In genomic region chr1:155131285-155131684, GRCh38 we compare ENCODE assay signal across 16 cellular contexts. TPM values are rescaled to one million over a fixed set of nuclear protein-coding genes. Genes with fewer than 3 reads are reported as not detected.
DNase-seq lines count a peak whose midpoint lies in the region; ATAC-seq and TF ChIP-seq lines count a peak whose summit lies in the region.
"Had no signal": no experiment of that assay in that cellular context is flagged by ENCODE, and none has a peak within 500 bp of the region (broad histone marks: within the 10 kb centered on the region; RNA-seq: fewer than 3 reads in every experiment).

No MANE protein-coding gene starts in this region.

- no peaks in the 10 kb centered on the region for H3K27me3 ChIP-seq in PC-9 (ENCODE audit: insufficient read depth, low read depth)
- H3K27me3 ChIP-seq in lung (ENCODE audit: control insufficient read depth, insufficient read depth) = no peaks in the 10 kb centered on the region
- H3K27me3 ChIP-seq in stomach smooth muscle (ENCODE audit: control insufficient read depth in 1 of 2, insufficient read depth in 2 of 2, low read length in 2 of 2) = no peaks in the 10 kb centered on the region
- H3K27me3 ChIP-seq: adrenal gland had no signal

- peaks cover 29% of the 10 kb centered on the region for H3K36me3 ChIP-seq in PC-9 (ENCODE audit: low read depth)
- H3K36me3 ChIP-seq in lung (ENCODE audit: control insufficient read depth in 2 of 2, insufficient read depth in 2 of 2, low read length in 2 of 2) = peaks cover 10 to 21% of the 10 kb centered on the region in 2 donors
- H3K36me3 ChIP-seq in stomach smooth muscle (ENCODE audit: control insufficient read depth in 2 of 2, insufficient read depth in 2 of 2, low read length in 2 of 2) = peaks cover 23 to 24% of the 10 kb centered on the region in 2 donors

- peak overlapping the region; percentile 99; the same call in 1 of the 2 replicates for H3K4me2 ChIP-seq in PC-9

- H3F3A ChIP-seq in PC-9 (ENCODE audit: insufficient read depth, low read depth) = peaks cover 70% of the 10 kb centered on the region

- H3K79me2 ChIP-seq in PC-9 (ENCODE audit: low read depth) = peaks cover 48% of the 10 kb centered on the region

- no peak overlapping the region for H3K4me3 ChIP-seq in PC-9
- peak overlapping the region; percentile 21 for H3K4me3 ChIP-seq in lung
- peak overlapping the region; percentile 88 to 93 for H3K4me3 ChIP-seq in stomach smooth muscle (ENCODE audit: low read length in 2 of 2)
- no peak overlapping the region for H3K4me3 ChIP-seq in lower leg skin (ENCODE audit: low read depth, poor library complexity, severe bottlenecking)
- H3K4me3 ChIP-seq: adrenal gland had no signal

- ATAC-seq in lung (ENCODE audit: insufficient read depth, low FRiP score) = no peak
- ATAC-seq: left colon, WTC11 had no signal

- POLR2A ChIA-PET in PC-9 (lab: Charles Lee; ENCODE audit: unreplicated experiment) = no interaction called here

- no peak overlapping the region for H2AFZ ChIP-seq in PC-9

- intact Hi-C loops in PC-9 (cut with micrococcal nuclease; ENCODE audit: unreplicated experiment) = no loop called here
- intact Hi-C loops in lower leg skin (cut with DNase I; ENCODE audit: low total_unique reads) = no loop called here

- no peaks in the 10 kb centered on the region for H3K9me2 ChIP-seq in PC-9 (ENCODE audit: insufficient read depth)

- DNase-seq in PC-9 (no peak), epithelial cell of prostate (ENCODE audit: low read depth, low spot score) (no peak), lung (ENCODE audit: low spot score) (no peak), lower leg skin (ENCODE audit: low spot score in 2 of 2) (no peak), hippocampal formation (lab: John Stamatoyannopoulos, UW) (no peak), NCI-H748 treated with DMSO at 0.1 percent for 48 hours (lab: John Stamatoyannopoulos, UW) (no peak)
- no peak for DNase-seq in activated CD4-positive, CD25-positive, alpha-beta regulatory T cell treated with anti-CD3 and anti-CD28 coated beads, Interleukin-2, amount 50 U/mL, for 72 hours
- DNase-seq: activated T-cell treated with anti-CD3 and anti-CD28 coated beads for 4 hours; EL; left colon; NCI-H2081 treated with DMSO at 0.1 percent for 48 hours; stimulated activated CD8-positive, alpha-beta memory T cell treated with anti-CD3 and anti-CD28 coated beads, Interleukin-4, amount 100 ng/mL, for 48 hours had no signal

- TF ChIP-seq CTCF in PC-9 (conservative IDR thresholded peaks at IDR 0.05) = no peak
- no peak for TF ChIP-seq CTCF in lung (IDR thresholded peaks at IDR 0.05; ENCODE audit: control extremely low read depth, extremely low read depth)
- TF ChIP-seq CTCF in lower leg skin (IDR thresholded peaks at IDR 0.05) = no peak

- peak overlapping the region; percentile 51 to 85 for H3K9ac ChIP-seq in stomach smooth muscle (ENCODE audit: low read length in 2 of 2)

- WGBS in lung, 2 donors = 55 to 85% methylated on average over 8 of the region's 8 CpGs
- WGBS in lower leg skin, 2 donors = 55 to 69% methylated on average over 8 of the region's 8 CpGs

- no peaks in the 10 kb centered on the region for H4K20me1 ChIP-seq in PC-9 (ENCODE audit: insufficient read depth)

- H3K4me1 ChIP-seq in PC-9 (replicated peaks; ENCODE audit: insufficient read depth) = peaks cover 47% of the 10 kb centered on the region
- peaks cover 6 to 23% of the 10 kb centered on the region in 2 donors for H3K4me1 ChIP-seq in lung (ENCODE audit: control insufficient read depth in 2 of 2, insufficient read depth in 2 of 2, low read length in 2 of 2)
- H3K4me1 ChIP-seq in stomach smooth muscle (ENCODE audit: control insufficient read depth, insufficient read depth, low read length) = peaks cover 64% of the 10 kb centered on the region

- no peak for TF ChIP-seq POLR2A in lower leg skin (IDR thresholded peaks at IDR 0.05)

- no TSS peak for BruUV-seq in PC-9 (replicated peaks; lab: Mats Ljungman, UMichigan)

- H3K9me3 ChIP-seq in PC-9 (ENCODE audit: insufficient read depth, low read depth) (no peaks in the 10 kb centered on the region), lung (ENCODE audit: control insufficient read depth in 2 of 2, insufficient read depth in 1 of 2, low read length in 1 of 2) (peaks cover 0 to 2% of the 10 kb centered on the region in 2 donors), stomach smooth muscle (ENCODE audit: control insufficient read depth in 2 of 2, low read length in 2 of 2) (no peaks in the 10 kb centered on the region)
- H3K9me3 ChIP-seq: adrenal gland had no signal

- CTCF ChIA-PET in PC-9 (lab: Charles Lee) = interaction anchor here (0.5 kb wide), 1 partner anchor 517 kb away, joined by 8 read pairs; no protein-coding TSS in a partner anchor

- peak overlapping the region; percentile 98 for H3K27ac ChIP-seq in PC-9
- H3K27ac ChIP-seq in epithelial cell of prostate = peak overlapping the region; percentile 99
- peak overlapping the region; percentile 81 to 93 for H3K27ac ChIP-seq in lung (ENCODE audit: low read depth in 1 of 2, low read length in 1 of 2)
- peak overlapping the region; percentile 90 for H3K27ac ChIP-seq in stomach smooth muscle (ENCODE audit: low read length)

RNA-seq across cellular contexts. Expression of gene EFNA1, which starts 3.6 kb away (rescaled TPM):
- total RNA-seq in PC-9 (2021) (30.6 and 35.7 TPM in 2 replicates), lung (100 to 1,000 TPM; 111 to 202 TPM), lower leg skin (100 to 1,000 TPM; 125 to 235 (median 185) TPM)
- 100 to 1,000 TPM; 149 to 187 TPM for polyA plus RNA-seq in lung
- total RNA-seq: B cell had no signal

RNA-seq across cellular contexts. Expression of gene SLC50A1, which starts 4.4 kb away (rescaled TPM):
- 54.9 and 67.6 TPM in 2 replicates for total RNA-seq in PC-9 (2021)
- total RNA-seq in lung = 10 to 100 TPM; 26.3 to 60.3 TPM
- polyA plus RNA-seq in lung = 100 to 1,000 TPM in 1 of 2 donors, 10 to 100 TPM in 1; 76.6 to 114 TPM
- 10 to 100 TPM; 33.3 to 59.4 (median 43.7) TPM for total RNA-seq in lower leg skin

RNA-seq across cellular contexts. Expression of gene DPM3, which starts 9.0 kb away (rescaled TPM):
- total RNA-seq in PC-9 (2021) (83.7 and 127 TPM in 2 replicates), lung (10 to 100 TPM; 33.7 to 99.6 TPM), lower leg skin (10 to 100 TPM; 19.2 to 74.7 (median 36.9) TPM)
- 100 to 1,000 TPM; 166 to 491 TPM for polyA plus RNA-seq in lung

RNA-seq across cellular contexts. Expression of gene KRTCAP2, which starts 41.8 kb away (rescaled TPM):
- total RNA-seq in PC-9 (2021) (112 and 156 TPM in 2 replicates), lung (100 to 1,000 TPM in 1 of 2 donors, 10 to 100 TPM in 1; 58.2 to 162 TPM), lower leg skin (100 to 1,000 TPM in 2 of 4 donors, 10 to 100 TPM in 2; 48.6 to 109 (median 97.6) TPM)
- polyA plus RNA-seq in lung = 100 to 1,000 TPM; 218 to 592 TPM

RNA-seq across cellular contexts. Expression of gene TRIM46, which starts 42.4 kb away (rescaled TPM):
- total RNA-seq in PC-9 (2021) (6.0 and 6.2 TPM in 2 replicates), lung (under 1 TPM; 0.60 to 0.71 TPM), lower leg skin (1 to 10 TPM in 1 of 4 donors, under 1 TPM in 2, not detected in 1; 0.17 to 1.2 (median 0.62) TPM)
- under 1 TPM; 0.26 to 0.31 TPM for polyA plus RNA-seq in lung

Comparison
In these comparisons a context has a peak if more than half of its experiments do, and no peak if none do; other contexts are left out.
1. H3K4me3 ChIP-seq: peak in lung (single experiment) and stomach smooth muscle (2 of 2); none in PC-9 (single experiment) and lower leg skin (single experiment).
2. Peak in every context shown above with its lines, with median percentiles within 50 percentile points of each other: H3K27ac ChIP-seq.